13 cellular contexts compared by ENCODE assay signal in genomic region chr2:120176526-120176925, GRCh38. TPM values are rescaled to one million over a fixed set of nuclear protein-coding genes. Genes with fewer than 3 reads are reported as not detected.
DNase-seq lines count a peak whose midpoint lies in the region; ATAC-seq and TF ChIP-seq lines count a peak whose summit lies in the region.
"Had no signal": no experiment of that assay in that cellular context is flagged by ENCODE, and none has a peak within 500 bp of the region (broad histone marks: within the 10 kb centered on the region; RNA-seq: fewer than 3 reads in every experiment).

No MANE protein-coding gene starts in this region.

- CTCF ChIA-PET in activated CD8-positive, alpha-beta memory T cell treated with anti-CD3 and anti-CD28 coated beads, Interleukin-2, amount 10 ng/mL, durations not matched to agents 7 days and 5 days (lab: Charles Lee), result interaction anchor here (0.6 to 6.4 kb wide), 28 partner anchors 9 to 504 kb away, joined by 3 to 93 read pairs (median 4); partner anchors contain the start of genes EPB41L5, PTPN4 and TMEM185B
- CTCF ChIA-PET in activated CD4-positive, alpha-beta memory T cell treated with anti-CD3 and anti-CD28 coated beads, Interleukin-2, amount 10 ng/mL, durations not matched to agents 7 days and 5 days (lab: Charles Lee), result interaction anchor here (0.5 to 5.7 kb wide), 39 partner anchors 8 to 535 kb away, joined by 3 to 111 read pairs (median 5); partner anchors contain the start of genes PTPN4, RALB, TMEM177 and TMEM185B

- no peak for TF ChIP-seq POLR2A in erythroblast (IDR thresholded peaks at IDR 0.05; ENCODE audit: low read length)

- H3K27ac Mint-ChIP-seq in activated CD8-positive, alpha-beta memory T cell treated with anti-CD3 and anti-CD28 coated beads, Interleukin-2, amount 10 ng/mL, durations not matched to agents 7 days and 5 days, result peak overlapping the region; percentile 96
- peak overlapping the region; percentile 99 for H3K27ac Mint-ChIP-seq in activated CD4-positive, alpha-beta memory T cell treated with anti-CD3 and anti-CD28 coated beads, Interleukin-2, amount 10 ng/mL, durations not matched to agents 7 days and 5 days
- H3K27ac Mint-ChIP-seq in immature natural killer cell, result peak overlapping the region; percentile 97 to 99 (median 98)
- H3K27ac Mint-ChIP-seq in stimulated activated naive CD8-positive, alpha-beta T cell treated with anti-CD3 and anti-CD28 coated beads, Interleukin-15, amount 100 ng/mL, for 72 hours, result peak overlapping the region; percentile 94 to 95
- H3K27ac Mint-ChIP-seq: GM23338 had no signal

- POLR2A ChIA-PET in activated CD4-positive, alpha-beta memory T cell treated with anti-CD3 and anti-CD28 coated beads, Interleukin-2, amount 10 ng/mL, durations not matched to agents 7 days and 5 days (lab: Charles Lee), result interaction anchor here (0.6 to 3.3 kb wide), 24 partner anchors 9 to 1354 kb away, joined by 3 to 33 read pairs (median 4); partner anchors contain the start of genes EPB41L5, PTPN4, RALB and RNU4ATAC

- no peak for ATAC-seq in activated CD8-positive, alpha-beta memory T cell treated with anti-CD3 and anti-CD28 coated beads, Interleukin-2, amount 10 ng/mL, durations not matched to agents 7 days and 5 days
- ATAC-seq in stimulated activated naive CD8-positive, alpha-beta T cell treated with anti-CD3 and anti-CD28 coated beads, Interleukin-15, amount 100 ng/mL, for 72 hours, result no peak
- no peak for ATAC-seq in HG03139 (IDR thresholded peaks at IDR 0.05; ENCODE audit: unreplicated experiment)

- peaks cover 3% of the 10 kb centered on the region for H3K36me3 Mint-ChIP-seq in activated CD8-positive, alpha-beta memory T cell treated with anti-CD3 and anti-CD28 coated beads, Interleukin-2, amount 10 ng/mL, durations not matched to agents 7 days and 5 days
- peaks cover 12% of the 10 kb centered on the region for H3K36me3 Mint-ChIP-seq in activated CD4-positive, alpha-beta memory T cell treated with anti-CD3 and anti-CD28 coated beads, Interleukin-2, amount 10 ng/mL, durations not matched to agents 7 days and 5 days (ENCODE audit: low read depth)
- peaks cover 0 to 5% (median 3%) of the 10 kb centered on the region in 3 donors for H3K36me3 Mint-ChIP-seq in immature natural killer cell

- peaks cover 49% of the 10 kb centered on the region for H3K4me1 Mint-ChIP-seq in activated CD8-positive, alpha-beta memory T cell treated with anti-CD3 and anti-CD28 coated beads, Interleukin-2, amount 10 ng/mL, durations not matched to agents 7 days and 5 days
- H3K4me1 Mint-ChIP-seq in activated CD4-positive, alpha-beta memory T cell treated with anti-CD3 and anti-CD28 coated beads, Interleukin-2, amount 10 ng/mL, durations not matched to agents 7 days and 5 days, result peaks cover 52% of the 10 kb centered on the region
- peaks cover 36 to 52% of the 10 kb centered on the region in 2 donors for H3K4me1 Mint-ChIP-seq in immature natural killer cell
- H3K4me1 Mint-ChIP-seq in stimulated activated naive CD8-positive, alpha-beta T cell treated with anti-CD3 and anti-CD28 coated beads, Interleukin-15, amount 100 ng/mL, for 72 hours, result peaks cover 28% of the 10 kb centered on the region

- H3K4me3 Mint-ChIP-seq in activated CD8-positive, alpha-beta memory T cell treated with anti-CD3 and anti-CD28 coated beads, Interleukin-2, amount 10 ng/mL, durations not matched to agents 7 days and 5 days, result peak overlapping the region; percentile 89
- H3K4me3 Mint-ChIP-seq in activated CD4-positive, alpha-beta memory T cell treated with anti-CD3 and anti-CD28 coated beads, Interleukin-2, amount 10 ng/mL, durations not matched to agents 7 days and 5 days, result peak overlapping the region; percentile 96
- peak overlapping the region; percentile 94 to 100 (median 97) for H3K4me3 Mint-ChIP-seq in immature natural killer cell
- peak overlapping the region in 1 of 2 donors; percentile 91 for H3K4me3 Mint-ChIP-seq in stimulated activated naive CD8-positive, alpha-beta T cell treated with anti-CD3 and anti-CD28 coated beads, Interleukin-15, amount 100 ng/mL, for 72 hours
- H3K4me3 Mint-ChIP-seq: GM23338 had no signal

- no peaks in the 10 kb centered on the region for H3K27me3 Mint-ChIP-seq in activated CD8-positive, alpha-beta memory T cell treated with anti-CD3 and anti-CD28 coated beads, Interleukin-2, amount 10 ng/mL, durations not matched to agents 7 days and 5 days
- no peaks in the 10 kb centered on the region for H3K27me3 Mint-ChIP-seq in activated CD4-positive, alpha-beta memory T cell treated with anti-CD3 and anti-CD28 coated beads, Interleukin-2, amount 10 ng/mL, durations not matched to agents 7 days and 5 days
- peaks cover 0 to 4% (median 4%) of the 10 kb centered on the region in 3 donors for H3K27me3 Mint-ChIP-seq in immature natural killer cell (ENCODE audit: low read depth in 3 of 3)
- no peaks in the 10 kb centered on the region for H3K27me3 Mint-ChIP-seq in stimulated activated naive CD8-positive, alpha-beta T cell treated with anti-CD3 and anti-CD28 coated beads, Interleukin-15, amount 100 ng/mL, for 72 hours

- no peak for DNase-seq in activated CD8-positive, alpha-beta memory T cell treated with anti-CD3 and anti-CD28 coated beads, Interleukin-2, amount 10 ng/mL, durations not matched to agents 7 days and 5 days
- no peak for DNase-seq in activated CD8-positive, alpha-beta memory T cell treated with anti-CD3 and anti-CD28 coated beads, Interleukin-2, amount 50 U/mL, for 48 hours
- DNase-seq in activated CD4-positive, alpha-beta memory T cell treated with anti-CD3 and anti-CD28 coated beads, Interleukin-2, amount 10 ng/mL, durations not matched to agents 7 days and 5 days, result no peak
- DNase-seq in immature natural killer cell (no peak), erythroblast (lab: John Stamatoyannopoulos, UW) (no peak), medulla oblongata (ENCODE audit: extremely low spot score) (no peak)
- no peak for DNase-seq in stimulated activated naive CD8-positive, alpha-beta T cell treated with anti-CD3 and anti-CD28 coated beads, Interleukin-15, amount 100 ng/mL, for 72 hours
- DNase-seq: DMS 273 treated with DMSO at 0.1 percent for 48 hours, NCI-H345, T1000, uterus had no signal

- H3K9me3 Mint-ChIP-seq in activated CD8-positive, alpha-beta memory T cell treated with anti-CD3 and anti-CD28 coated beads, Interleukin-2, amount 10 ng/mL, durations not matched to agents 7 days and 5 days (ENCODE audit: low read depth), result no peaks in the 10 kb centered on the region
- no peaks in the 10 kb centered on the region for H3K9me3 Mint-ChIP-seq in activated CD4-positive, alpha-beta memory T cell treated with anti-CD3 and anti-CD28 coated beads, Interleukin-2, amount 10 ng/mL, durations not matched to agents 7 days and 5 days
- H3K9me3 Mint-ChIP-seq in immature natural killer cell, result no peaks in the 10 kb centered on the region
- no peaks in the 10 kb centered on the region for H3K9me3 Mint-ChIP-seq in stimulated activated naive CD8-positive, alpha-beta T cell treated with anti-CD3 and anti-CD28 coated beads, Interleukin-15, amount 100 ng/mL, for 72 hours
- H3K9me3 Mint-ChIP-seq: GM23338 had no signal

RNA-seq across cellular contexts. Expression of gene TMEM185B, which starts 46.7 kb away (rescaled TPM):
- 10 to 100 TPM; 20.3 to 21.4 TPM for total RNA-seq in activated CD8-positive, alpha-beta memory T cell treated with anti-CD3 and anti-CD28 coated beads, Interleukin-2, amount 10 ng/mL, durations not matched to agents 7 days and 5 days
- 10 to 100 TPM; 19.2 to 21.8 TPM for total RNA-seq in activated CD4-positive, alpha-beta memory T cell treated with anti-CD3 and anti-CD28 coated beads, Interleukin-2, amount 10 ng/mL, durations not matched to agents 7 days and 5 days
- 10 to 100 TPM; 12.6 to 30.4 (median 20.5) TPM for polyA plus RNA-seq in immature natural killer cell
